ENCODE assay signal across 16 cellular contexts in the genomic region with DNA sequence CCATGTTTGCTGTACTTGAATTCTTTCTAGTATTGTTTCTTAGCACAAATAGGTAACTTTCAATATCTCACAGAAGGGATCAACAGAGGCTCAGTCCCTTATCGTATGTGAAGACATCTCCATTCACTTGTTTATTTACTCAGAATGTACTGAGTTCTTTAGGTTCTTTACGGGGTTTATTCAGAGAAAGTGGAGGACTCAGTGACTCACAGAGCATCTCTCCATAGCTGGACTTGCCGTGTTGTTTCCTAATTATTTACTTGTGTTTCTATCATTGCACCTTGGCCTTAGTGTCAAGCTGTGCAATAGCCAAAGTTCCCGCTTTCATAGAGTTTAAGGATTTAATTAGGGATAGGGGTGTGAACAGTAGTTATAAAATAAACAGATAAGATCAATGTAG.
DNase-seq lines count a peak whose midpoint lies in the region; ATAC-seq and TF ChIP-seq lines count a peak whose summit lies in the region.
"Had no signal": no experiment of that assay in that cellular context is flagged by ENCODE, and none has a peak within 500 bp of the region (broad histone marks: within the 10 kb centered on the region; RNA-seq: fewer than 3 reads in every experiment).

No MANE protein-coding gene starts in this region.

- no peak overlapping the region for H3K4me3 ChIP-seq in RWPE2 (ENCODE audit: severe bottlenecking)

- no peak for DNase-seq in activated naive CD4-positive, alpha-beta T cell treated with anti-CD3 and anti-CD28 coated beads, Interleukin-2, amount 10 ng/mL, durations not matched to agents 7 days and 5 days
- DNase-seq in activated naive CD4-positive, alpha-beta T cell treated with anti-CD3 and anti-CD28 coated beads, Interleukin-2, amount 50 U/mL, for 16 hours = no peak
- DNase-seq in RWPE2 (ENCODE audit: low spot score) (no peak), NOMO-1 (lab: John Stamatoyannopoulos, UW; ENCODE audit: unreplicated experiment in 2 of 2) (no peak), middle frontal gyrus (ENCODE audit: extremely low spot score, low spot score) (no peak)
- no peak for DNase-seq in central memory CD8-positive, alpha-beta T cell (ENCODE audit: low spot score in 2 of 2)
- DNase-seq: activated CD4-positive, alpha-beta T cell treated with anti-CD3 and anti-CD28 coated beads, Interleukin-2, amount 50 U/mL, for 1 hour; DMS53; glutamatergic neuron; NCI-H2029 treated with DMSO at 0.1 percent for 48 hours; NCI-H526; stimulated activated CD4-positive, alpha-beta T cell treated with anti-CD3 and anti-CD28 coated beads, Interleukin-4, amount 100 ng/mL, for 1 hour had no signal

- peaks cover 57% of the 10 kb centered on the region for H3K4me1 ChIP-seq in RWPE2 (ENCODE audit: insufficient read depth, poor library complexity, severe bottlenecking)

- no peak for TF ChIP-seq CTCF in RWPE2 (IDR thresholded peaks at IDR 0.05; ENCODE audit: poor library complexity, severe bottlenecking)

- ATAC-seq in RWPE2 (ENCODE audit: low read depth) = no peak
- ATAC-seq in central memory CD8-positive, alpha-beta T cell (replicated peaks; ENCODE audit: extremely low read depth, poor library complexity, severe bottlenecking) = no peak
- no peak for ATAC-seq in stimulated activated memory B cell treated with anti-CD40 and anti-IgM and Interleukin-4, amounts not matched to agents 10 μg/mL and 1 μg/mL and 100 μg/mL, for 72 hours
- ATAC-seq in HG03457 (IDR thresholded peaks at IDR 0.05; ENCODE audit: unreplicated experiment) = no peak
- ATAC-seq: sciatic nerve had no signal

- H3K9me3 ChIP-seq in RWPE2 (ENCODE audit: severe bottlenecking) = no peaks in the 10 kb centered on the region

- H3K36me3 Mint-ChIP-seq in activated naive CD4-positive, alpha-beta T cell treated with anti-CD3 and anti-CD28 coated beads, Interleukin-2, amount 10 ng/mL, durations not matched to agents 7 days and 5 days = peaks cover 11% of the 10 kb centered on the region
- peaks cover 4% of the 10 kb centered on the region for H3K36me3 Mint-ChIP-seq in central memory CD8-positive, alpha-beta T cell (ENCODE audit: insufficient read depth)
- H3K36me3 Mint-ChIP-seq in stimulated activated memory B cell treated with anti-CD40 and anti-IgM and Interleukin-4, amounts not matched to agents 10 μg/mL and 1 μg/mL and 100 μg/mL, for 72 hours = no peaks in the 10 kb centered on the region
- H3K36me3 Mint-ChIP-seq: type B pancreatic cell had no signal

- peak overlapping the region; percentile 86 for H3K27ac Mint-ChIP-seq in activated naive CD4-positive, alpha-beta T cell treated with anti-CD3 and anti-CD28 coated beads, Interleukin-2, amount 10 ng/mL, durations not matched to agents 7 days and 5 days
- peak overlapping the region; percentile 83 for H3K27ac Mint-ChIP-seq in central memory CD8-positive, alpha-beta T cell (ENCODE audit: low read depth)
- peak overlapping the region; percentile 36 for H3K27ac Mint-ChIP-seq in stimulated activated memory B cell treated with anti-CD40 and anti-IgM and Interleukin-4, amounts not matched to agents 10 μg/mL and 1 μg/mL and 100 μg/mL, for 72 hours

- H3K4me3 Mint-ChIP-seq in activated naive CD4-positive, alpha-beta T cell treated with anti-CD3 and anti-CD28 coated beads, Interleukin-2, amount 10 ng/mL, durations not matched to agents 7 days and 5 days = peak overlapping the region; percentile 33
- H3K4me3 Mint-ChIP-seq in central memory CD8-positive, alpha-beta T cell = peak overlapping the region; percentile 36
- H3K4me3 Mint-ChIP-seq in stimulated activated memory B cell treated with anti-CD40 and anti-IgM and Interleukin-4, amounts not matched to agents 10 μg/mL and 1 μg/mL and 100 μg/mL, for 72 hours = no peak overlapping the region
- H3K4me3 Mint-ChIP-seq: type B pancreatic cell had no signal

- H3K4me1 Mint-ChIP-seq in activated naive CD4-positive, alpha-beta T cell treated with anti-CD3 and anti-CD28 coated beads, Interleukin-2, amount 10 ng/mL, durations not matched to agents 7 days and 5 days = peaks cover 88% of the 10 kb centered on the region
- peaks cover 68% of the 10 kb centered on the region for H3K4me1 Mint-ChIP-seq in central memory CD8-positive, alpha-beta T cell
- H3K4me1 Mint-ChIP-seq in stimulated activated memory B cell treated with anti-CD40 and anti-IgM and Interleukin-4, amounts not matched to agents 10 μg/mL and 1 μg/mL and 100 μg/mL, for 72 hours = peaks cover 17% of the 10 kb centered on the region

- CTCF ChIA-PET in activated naive CD4-positive, alpha-beta T cell treated with anti-CD3 and anti-CD28 coated beads, Interleukin-2, amount 10 ng/mL, durations not matched to agents 7 days and 5 days (lab: Charles Lee) = interaction anchor here (0.6 to 2.7 kb wide), 5 partner anchors 11 to 56 kb away, joined by 3 to 7 read pairs (median 3); no protein-coding TSS in a partner anchor

- no peaks in the 10 kb centered on the region for H3K9me3 Mint-ChIP-seq in activated naive CD4-positive, alpha-beta T cell treated with anti-CD3 and anti-CD28 coated beads, Interleukin-2, amount 10 ng/mL, durations not matched to agents 7 days and 5 days
- no peaks in the 10 kb centered on the region for H3K9me3 Mint-ChIP-seq in central memory CD8-positive, alpha-beta T cell
- H3K9me3 Mint-ChIP-seq in stimulated activated memory B cell treated with anti-CD40 and anti-IgM and Interleukin-4, amounts not matched to agents 10 μg/mL and 1 μg/mL and 100 μg/mL, for 72 hours = no peaks in the 10 kb centered on the region

- peak overlapping the region; percentile 98 for H3K27ac ChIP-seq in RWPE2 (ENCODE audit: poor library complexity, severe bottlenecking)

- H3K36me3 ChIP-seq in RWPE2 (ENCODE audit: low read depth) = no peaks in the 10 kb centered on the region

- no peaks in the 10 kb centered on the region for H3K27me3 ChIP-seq in RWPE2 (ENCODE audit: insufficient read depth, poor library complexity, severe bottlenecking)

- H3K27me3 Mint-ChIP-seq in activated naive CD4-positive, alpha-beta T cell treated with anti-CD3 and anti-CD28 coated beads, Interleukin-2, amount 10 ng/mL, durations not matched to agents 7 days and 5 days = no peaks in the 10 kb centered on the region
- no peaks in the 10 kb centered on the region for H3K27me3 Mint-ChIP-seq in central memory CD8-positive, alpha-beta T cell
- H3K27me3 Mint-ChIP-seq in stimulated activated memory B cell treated with anti-CD40 and anti-IgM and Interleukin-4, amounts not matched to agents 10 μg/mL and 1 μg/mL and 100 μg/mL, for 72 hours = no peaks in the 10 kb centered on the region
- H3K27me3 Mint-ChIP-seq: type B pancreatic cell had no signal

Comparison
In these comparisons a context has a peak if more than half of its experiments do, and no peak if none do; other contexts are left out.
1. H3K27ac Mint-ChIP-seq: peak in every context shown above with its lines; median percentile 86 in activated naive CD4-positive, alpha-beta T cell treated with anti-CD3 and anti-CD28 coated beads, Interleukin-2, amount 10 ng/mL, durations not matched to agents 7 days and 5 days; 83 in central memory CD8-positive, alpha-beta T cell; 36 in stimulated activated memory B cell treated with anti-CD40 and anti-IgM and Interleukin-4, amounts not matched to agents 10 μg/mL and 1 μg/mL and 100 μg/mL, for 72 hours.